1 cellular context compared by ENCODE assay signal in the genomic region with DNA sequence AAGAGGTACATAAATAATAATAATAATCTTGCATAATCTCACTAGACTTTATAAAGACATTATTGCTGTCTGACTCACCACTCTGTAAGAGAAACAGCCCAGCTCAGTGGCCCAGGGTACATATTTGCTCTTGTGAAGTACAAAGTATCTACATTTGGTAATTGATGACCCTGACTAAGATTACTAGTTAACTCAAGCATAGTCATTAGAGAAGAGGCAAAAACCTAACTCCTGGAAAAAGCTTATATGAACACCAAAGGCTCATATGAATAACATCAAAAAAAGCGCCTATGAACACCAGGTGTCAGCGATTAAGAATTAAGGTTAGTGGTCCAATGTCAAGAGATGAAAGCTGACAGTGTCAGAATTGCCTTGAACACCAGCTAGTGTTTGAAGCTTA.
TF ChIP-seq lines count a peak whose summit lies in the region.

No MANE protein-coding gene starts in this region.

TF ChIP-seq in HepG2, 621 proteins besides CTCF, POLR2A, EP300 and RAD21 (continued from another document and continues in another):
- TF ChIP-seq, protein P1, sequence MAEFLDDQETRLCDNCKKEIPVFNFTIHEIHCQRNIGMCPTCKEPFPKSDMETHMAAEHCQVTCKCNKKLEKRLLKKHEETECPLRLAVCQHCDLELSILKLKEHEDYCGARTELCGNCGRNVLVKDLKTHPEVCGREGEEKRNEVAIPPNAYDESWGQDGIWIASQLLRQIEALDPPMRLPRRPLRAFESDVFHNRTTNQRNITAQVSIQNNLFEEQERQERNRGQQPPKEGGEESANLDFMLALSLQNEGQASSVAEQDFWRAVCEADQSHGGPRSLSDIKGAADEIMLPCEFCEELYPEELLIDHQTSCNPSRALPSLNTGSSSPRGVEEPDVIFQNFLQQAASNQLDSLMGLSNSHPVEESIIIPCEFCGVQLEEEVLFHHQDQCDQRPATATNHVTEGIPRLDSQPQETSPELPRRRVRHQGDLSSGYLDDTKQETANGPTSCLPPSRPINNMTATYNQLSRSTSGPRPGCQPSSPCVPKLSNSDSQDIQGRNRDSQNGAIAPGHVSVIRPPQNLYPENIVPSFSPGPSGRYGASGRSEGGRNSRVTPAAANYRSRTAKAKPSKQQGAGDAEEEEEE (CRISPR knock-in tag; IDR thresholded peaks at IDR 0.05; ENCODE audit: borderline replicate concordance): no peak
- TF ChIP-seq MTA3 (CRISPR knock-in tag; IDR thresholded peaks at IDR 0.05): no peak
- no peak for TF ChIP-seq ZNF234 (CRISPR knock-in tag; conservative IDR thresholded peaks at IDR 0.05)
- no peak for TF ChIP-seq ZSCAN30 (CRISPR knock-in tag; IDR thresholded peaks at IDR 0.05)
- TF ChIP-seq ZNF124 (CRISPR knock-in tag; IDR thresholded peaks at IDR 0.05): no peak
- no peak for TF ChIP-seq ARHGAP35 (CRISPR knock-in tag; IDR thresholded peaks at IDR 0.05; ENCODE audit: borderline replicate concordance)
- TF ChIP-seq, protein P2, sequence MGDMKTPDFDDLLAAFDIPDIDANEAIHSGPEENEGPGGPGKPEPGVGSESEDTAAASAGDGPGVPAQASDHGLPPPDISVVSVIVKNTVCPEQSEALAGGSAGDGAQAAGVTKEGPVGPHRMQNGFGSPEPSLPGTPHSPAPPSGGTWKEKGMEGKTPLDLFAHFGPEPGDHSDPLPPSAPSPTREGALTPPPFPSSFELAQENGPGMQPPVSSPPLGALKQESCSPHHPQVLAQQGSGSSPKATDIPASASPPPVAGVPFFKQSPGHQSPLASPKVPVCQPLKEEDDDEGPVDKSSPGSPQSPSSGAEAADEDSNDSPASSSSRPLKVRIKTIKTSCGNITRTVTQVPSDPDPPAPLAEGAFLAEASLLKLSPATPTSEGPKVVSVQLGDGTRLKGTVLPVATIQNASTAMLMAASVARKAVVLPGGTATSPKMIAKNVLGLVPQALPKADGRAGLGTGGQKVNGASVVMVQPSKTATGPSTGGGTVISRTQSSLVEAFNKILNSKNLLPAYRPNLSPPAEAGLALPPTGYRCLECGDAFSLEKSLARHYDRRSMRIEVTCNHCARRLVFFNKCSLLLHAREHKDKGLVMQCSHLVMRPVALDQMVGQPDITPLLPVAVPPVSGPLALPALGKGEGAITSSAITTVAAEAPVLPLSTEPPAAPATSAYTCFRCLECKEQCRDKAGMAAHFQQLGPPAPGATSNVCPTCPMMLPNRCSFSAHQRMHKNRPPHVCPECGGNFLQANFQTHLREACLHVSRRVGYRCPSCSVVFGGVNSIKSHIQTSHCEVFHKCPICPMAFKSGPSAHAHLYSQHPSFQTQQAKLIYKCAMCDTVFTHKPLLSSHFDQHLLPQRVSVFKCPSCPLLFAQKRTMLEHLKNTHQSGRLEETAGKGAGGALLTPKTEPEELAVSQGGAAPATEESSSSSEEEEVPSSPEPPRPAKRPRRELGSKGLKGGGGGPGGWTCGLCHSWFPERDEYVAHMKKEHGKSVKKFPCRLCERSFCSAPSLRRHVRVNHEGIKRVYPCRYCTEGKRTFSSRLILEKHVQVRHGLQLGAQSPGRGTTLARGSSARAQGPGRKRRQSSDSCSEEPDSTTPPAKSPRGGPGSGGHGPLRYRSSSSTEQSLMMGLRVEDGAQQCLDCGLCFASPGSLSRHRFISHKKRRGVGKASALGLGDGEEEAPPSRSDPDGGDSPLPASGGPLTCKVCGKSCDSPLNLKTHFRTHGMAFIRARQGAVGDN (CRISPR knock-in tag; IDR thresholded peaks at IDR 0.05): no peak
- TF ChIP-seq, protein P3, sequence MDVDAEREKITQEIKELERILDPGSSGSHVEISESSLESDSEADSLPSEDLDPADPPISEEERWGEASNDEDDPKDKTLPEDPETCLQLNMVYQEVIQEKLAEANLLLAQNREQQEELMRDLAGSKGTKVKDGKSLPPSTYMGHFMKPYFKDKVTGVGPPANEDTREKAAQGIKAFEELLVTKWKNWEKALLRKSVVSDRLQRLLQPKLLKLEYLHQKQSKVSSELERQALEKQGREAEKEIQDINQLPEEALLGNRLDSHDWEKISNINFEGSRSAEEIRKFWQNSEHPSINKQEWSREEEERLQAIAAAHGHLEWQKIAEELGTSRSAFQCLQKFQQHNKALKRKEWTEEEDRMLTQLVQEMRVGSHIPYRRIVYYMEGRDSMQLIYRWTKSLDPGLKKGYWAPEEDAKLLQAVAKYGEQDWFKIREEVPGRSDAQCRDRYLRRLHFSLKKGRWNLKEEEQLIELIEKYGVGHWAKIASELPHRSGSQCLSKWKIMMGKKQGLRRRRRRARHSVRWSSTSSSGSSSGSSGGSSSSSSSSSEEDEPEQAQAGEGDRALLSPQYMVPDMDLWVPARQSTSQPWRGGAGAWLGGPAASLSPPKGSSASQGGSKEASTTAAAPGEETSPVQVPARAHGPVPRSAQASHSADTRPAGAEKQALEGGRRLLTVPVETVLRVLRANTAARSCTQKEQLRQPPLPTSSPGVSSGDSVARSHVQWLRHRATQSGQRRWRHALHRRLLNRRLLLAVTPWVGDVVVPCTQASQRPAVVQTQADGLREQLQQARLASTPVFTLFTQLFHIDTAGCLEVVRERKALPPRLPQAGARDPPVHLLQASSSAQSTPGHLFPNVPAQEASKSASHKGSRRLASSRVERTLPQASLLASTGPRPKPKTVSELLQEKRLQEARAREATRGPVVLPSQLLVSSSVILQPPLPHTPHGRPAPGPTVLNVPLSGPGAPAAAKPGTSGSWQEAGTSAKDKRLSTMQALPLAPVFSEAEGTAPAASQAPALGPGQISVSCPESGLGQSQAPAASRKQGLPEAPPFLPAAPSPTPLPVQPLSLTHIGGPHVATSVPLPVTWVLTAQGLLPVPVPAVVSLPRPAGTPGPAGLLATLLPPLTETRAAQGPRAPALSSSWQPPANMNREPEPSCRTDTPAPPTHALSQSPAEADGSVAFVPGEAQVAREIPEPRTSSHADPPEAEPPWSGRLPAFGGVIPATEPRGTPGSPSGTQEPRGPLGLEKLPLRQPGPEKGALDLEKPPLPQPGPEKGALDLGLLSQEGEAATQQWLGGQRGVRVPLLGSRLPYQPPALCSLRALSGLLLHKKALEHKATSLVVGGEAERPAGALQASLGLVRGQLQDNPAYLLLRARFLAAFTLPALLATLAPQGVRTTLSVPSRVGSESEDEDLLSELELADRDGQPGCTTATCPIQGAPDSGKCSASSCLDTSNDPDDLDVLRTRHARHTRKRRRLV (CRISPR knock-in tag; IDR thresholded peaks at IDR 0.05): no peak
- TF ChIP-seq POLR2AphosphoS5 (IDR thresholded peaks at IDR 0.05; ENCODE audit: low read depth, low read length): no peak
- no peak for TF ChIP-seq ZNF333 (CRISPR knock-in tag; IDR thresholded peaks at IDR 0.05; ENCODE audit: borderline replicate concordance)
- TF ChIP-seq, protein P4, sequence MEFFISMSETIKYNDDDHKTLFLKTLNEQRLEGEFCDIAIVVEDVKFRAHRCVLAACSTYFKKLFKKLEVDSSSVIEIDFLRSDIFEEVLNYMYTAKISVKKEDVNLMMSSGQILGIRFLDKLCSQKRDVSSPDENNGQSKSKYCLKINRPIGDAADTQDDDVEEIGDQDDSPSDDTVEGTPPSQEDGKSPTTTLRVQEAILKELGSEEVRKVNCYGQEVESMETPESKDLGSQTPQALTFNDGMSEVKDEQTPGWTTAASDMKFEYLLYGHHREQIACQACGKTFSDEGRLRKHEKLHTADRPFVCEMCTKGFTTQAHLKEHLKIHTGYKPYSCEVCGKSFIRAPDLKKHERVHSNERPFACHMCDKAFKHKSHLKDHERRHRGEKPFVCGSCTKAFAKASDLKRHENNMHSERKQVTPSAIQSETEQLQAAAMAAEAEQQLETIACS (CRISPR knock-in tag; IDR thresholded peaks at IDR 0.05): no peak
- TF ChIP-seq, protein P5, sequence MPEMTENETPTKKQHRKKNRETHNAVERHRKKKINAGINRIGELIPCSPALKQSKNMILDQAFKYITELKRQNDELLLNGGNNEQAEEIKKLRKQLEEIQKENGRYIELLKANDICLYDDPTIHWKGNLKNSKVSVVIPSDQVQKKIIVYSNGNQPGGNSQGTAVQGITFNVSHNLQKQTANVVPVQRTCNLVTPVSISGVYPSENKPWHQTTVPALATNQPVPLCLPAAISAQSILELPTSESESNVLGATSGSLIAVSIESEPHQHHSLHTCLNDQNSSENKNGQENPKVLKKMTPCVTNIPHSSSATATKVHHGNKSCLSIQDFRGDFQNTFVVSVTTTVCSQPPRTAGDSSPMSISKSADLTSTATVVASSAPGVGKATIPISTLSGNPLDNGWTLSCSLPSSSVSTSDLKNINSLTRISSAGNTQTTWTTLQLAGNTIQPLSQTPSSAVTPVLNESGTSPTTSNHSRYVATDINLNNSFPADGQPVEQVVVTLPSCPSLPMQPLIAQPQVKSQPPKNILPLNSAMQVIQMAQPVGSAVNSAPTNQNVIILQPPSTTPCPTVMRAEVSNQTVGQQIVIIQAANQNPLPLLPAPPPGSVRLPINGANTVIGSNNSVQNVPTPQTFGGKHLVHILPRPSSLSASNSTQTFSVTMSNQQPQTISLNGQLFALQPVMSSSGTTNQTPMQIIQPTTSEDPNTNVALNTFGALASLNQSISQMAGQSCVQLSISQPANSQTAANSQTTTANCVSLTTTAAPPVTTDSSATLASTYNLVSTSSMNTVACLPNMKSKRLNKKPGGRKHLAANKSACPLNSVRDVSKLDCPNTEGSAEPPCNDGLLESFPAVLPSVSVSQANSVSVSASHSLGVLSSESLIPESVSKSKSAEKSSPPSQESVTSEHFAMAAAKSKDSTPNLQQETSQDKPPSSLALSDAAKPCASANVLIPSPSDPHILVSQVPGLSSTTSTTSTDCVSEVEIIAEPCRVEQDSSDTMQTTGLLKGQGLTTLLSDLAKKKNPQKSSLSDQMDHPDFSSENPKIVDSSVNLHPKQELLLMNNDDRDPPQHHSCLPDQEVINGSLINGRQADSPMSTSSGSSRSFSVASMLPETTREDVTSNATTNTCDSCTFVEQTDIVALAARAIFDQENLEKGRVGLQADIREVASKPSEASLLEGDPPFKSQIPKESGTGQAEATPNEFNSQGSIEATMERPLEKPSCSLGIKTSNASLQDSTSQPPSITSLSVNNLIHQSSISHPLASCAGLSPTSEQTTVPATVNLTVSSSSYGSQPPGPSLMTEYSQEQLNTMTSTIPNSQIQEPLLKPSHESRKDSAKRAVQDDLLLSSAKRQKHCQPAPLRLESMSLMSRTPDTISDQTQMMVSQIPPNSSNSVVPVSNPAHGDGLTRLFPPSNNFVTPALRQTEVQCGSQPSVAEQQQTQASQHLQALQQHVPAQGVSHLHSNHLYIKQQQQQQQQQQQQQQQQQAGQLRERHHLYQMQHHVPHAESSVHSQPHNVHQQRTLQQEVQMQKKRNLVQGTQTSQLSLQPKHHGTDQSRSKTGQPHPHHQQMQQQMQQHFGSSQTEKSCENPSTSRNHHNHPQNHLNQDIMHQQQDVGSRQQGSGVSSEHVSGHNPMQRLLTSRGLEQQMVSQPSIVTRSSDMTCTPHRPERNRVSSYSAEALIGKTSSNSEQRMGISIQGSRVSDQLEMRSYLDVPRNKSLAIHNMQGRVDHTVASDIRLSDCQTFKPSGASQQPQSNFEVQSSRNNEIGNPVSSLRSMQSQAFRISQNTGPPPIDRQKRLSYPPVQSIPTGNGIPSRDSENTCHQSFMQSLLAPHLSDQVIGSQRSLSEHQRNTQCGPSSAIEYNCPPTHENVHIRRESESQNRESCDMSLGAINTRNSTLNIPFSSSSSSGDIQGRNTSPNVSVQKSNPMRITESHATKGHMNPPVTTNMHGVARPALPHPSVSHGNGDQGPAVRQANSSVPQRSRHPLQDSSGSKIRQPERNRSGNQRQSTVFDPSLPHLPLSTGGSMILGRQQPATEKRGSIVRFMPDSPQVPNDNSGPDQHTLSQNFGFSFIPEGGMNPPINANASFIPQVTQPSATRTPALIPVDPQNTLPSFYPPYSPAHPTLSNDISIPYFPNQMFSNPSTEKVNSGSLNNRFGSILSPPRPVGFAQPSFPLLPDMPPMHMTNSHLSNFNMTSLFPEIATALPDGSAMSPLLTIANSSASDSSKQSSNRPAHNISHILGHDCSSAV (CRISPR knock-in tag; IDR thresholded peaks at IDR 0.05; ENCODE audit: borderline replicate concordance): no peak
- no peak for TF ChIP-seq ZZZ3 (CRISPR knock-in tag; IDR thresholded peaks at IDR 0.05; ENCODE audit: borderline replicate concordance)
- TF ChIP-seq, protein P6, sequence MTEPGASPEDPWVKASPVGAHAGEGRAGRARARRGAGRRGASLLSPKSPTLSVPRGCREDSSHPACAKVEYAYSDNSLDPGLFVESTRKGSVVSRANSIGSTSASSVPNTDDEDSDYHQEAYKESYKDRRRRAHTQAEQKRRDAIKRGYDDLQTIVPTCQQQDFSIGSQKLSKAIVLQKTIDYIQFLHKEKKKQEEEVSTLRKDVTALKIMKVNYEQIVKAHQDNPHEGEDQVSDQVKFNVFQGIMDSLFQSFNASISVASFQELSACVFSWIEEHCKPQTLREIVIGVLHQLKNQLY (CRISPR knock-in tag; IDR thresholded peaks at IDR 0.05): no peak
- no peak for TF ChIP-seq ZIK1 (CRISPR knock-in tag; IDR thresholded peaks at IDR 0.05; ENCODE audit: borderline replicate concordance, low read depth)
- TF ChIP-seq, protein P7, sequence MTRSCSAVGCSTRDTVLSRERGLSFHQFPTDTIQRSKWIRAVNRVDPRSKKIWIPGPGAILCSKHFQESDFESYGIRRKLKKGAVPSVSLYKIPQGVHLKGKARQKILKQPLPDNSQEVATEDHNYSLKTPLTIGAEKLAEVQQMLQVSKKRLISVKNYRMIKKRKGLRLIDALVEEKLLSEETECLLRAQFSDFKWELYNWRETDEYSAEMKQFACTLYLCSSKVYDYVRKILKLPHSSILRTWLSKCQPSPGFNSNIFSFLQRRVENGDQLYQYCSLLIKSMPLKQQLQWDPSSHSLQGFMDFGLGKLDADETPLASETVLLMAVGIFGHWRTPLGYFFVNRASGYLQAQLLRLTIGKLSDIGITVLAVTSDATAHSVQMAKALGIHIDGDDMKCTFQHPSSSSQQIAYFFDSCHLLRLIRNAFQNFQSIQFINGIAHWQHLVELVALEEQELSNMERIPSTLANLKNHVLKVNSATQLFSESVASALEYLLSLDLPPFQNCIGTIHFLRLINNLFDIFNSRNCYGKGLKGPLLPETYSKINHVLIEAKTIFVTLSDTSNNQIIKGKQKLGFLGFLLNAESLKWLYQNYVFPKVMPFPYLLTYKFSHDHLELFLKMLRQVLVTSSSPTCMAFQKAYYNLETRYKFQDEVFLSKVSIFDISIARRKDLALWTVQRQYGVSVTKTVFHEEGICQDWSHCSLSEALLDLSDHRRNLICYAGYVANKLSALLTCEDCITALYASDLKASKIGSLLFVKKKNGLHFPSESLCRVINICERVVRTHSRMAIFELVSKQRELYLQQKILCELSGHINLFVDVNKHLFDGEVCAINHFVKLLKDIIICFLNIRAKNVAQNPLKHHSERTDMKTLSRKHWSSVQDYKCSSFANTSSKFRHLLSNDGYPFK (CRISPR knock-in tag; IDR thresholded peaks at IDR 0.05; ENCODE audit: borderline replicate concordance): no peak
- no peak for TF ChIP-seq TRIM24 (CRISPR knock-in tag; IDR thresholded peaks at IDR 0.05)
- TF ChIP-seq ZNF619 (CRISPR knock-in tag; IDR thresholded peaks at IDR 0.05): no peak
- TF ChIP-seq, protein P8, sequence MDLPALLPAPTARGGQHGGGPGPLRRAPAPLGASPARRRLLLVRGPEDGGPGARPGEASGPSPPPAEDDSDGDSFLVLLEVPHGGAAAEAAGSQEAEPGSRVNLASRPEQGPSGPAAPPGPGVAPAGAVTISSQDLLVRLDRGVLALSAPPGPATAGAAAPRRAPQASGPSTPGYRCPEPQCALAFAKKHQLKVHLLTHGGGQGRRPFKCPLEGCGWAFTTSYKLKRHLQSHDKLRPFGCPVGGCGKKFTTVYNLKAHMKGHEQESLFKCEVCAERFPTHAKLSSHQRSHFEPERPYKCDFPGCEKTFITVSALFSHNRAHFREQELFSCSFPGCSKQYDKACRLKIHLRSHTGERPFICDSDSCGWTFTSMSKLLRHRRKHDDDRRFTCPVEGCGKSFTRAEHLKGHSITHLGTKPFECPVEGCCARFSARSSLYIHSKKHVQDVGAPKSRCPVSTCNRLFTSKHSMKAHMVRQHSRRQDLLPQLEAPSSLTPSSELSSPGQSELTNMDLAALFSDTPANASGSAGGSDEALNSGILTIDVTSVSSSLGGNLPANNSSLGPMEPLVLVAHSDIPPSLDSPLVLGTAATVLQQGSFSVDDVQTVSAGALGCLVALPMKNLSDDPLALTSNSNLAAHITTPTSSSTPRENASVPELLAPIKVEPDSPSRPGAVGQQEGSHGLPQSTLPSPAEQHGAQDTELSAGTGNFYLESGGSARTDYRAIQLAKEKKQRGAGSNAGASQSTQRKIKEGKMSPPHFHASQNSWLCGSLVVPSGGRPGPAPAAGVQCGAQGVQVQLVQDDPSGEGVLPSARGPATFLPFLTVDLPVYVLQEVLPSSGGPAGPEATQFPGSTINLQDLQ (CRISPR knock-in tag; IDR thresholded peaks at IDR 0.05): no peak
